8 cellular contexts compared by ENCODE assay signal in the genomic region with DNA sequence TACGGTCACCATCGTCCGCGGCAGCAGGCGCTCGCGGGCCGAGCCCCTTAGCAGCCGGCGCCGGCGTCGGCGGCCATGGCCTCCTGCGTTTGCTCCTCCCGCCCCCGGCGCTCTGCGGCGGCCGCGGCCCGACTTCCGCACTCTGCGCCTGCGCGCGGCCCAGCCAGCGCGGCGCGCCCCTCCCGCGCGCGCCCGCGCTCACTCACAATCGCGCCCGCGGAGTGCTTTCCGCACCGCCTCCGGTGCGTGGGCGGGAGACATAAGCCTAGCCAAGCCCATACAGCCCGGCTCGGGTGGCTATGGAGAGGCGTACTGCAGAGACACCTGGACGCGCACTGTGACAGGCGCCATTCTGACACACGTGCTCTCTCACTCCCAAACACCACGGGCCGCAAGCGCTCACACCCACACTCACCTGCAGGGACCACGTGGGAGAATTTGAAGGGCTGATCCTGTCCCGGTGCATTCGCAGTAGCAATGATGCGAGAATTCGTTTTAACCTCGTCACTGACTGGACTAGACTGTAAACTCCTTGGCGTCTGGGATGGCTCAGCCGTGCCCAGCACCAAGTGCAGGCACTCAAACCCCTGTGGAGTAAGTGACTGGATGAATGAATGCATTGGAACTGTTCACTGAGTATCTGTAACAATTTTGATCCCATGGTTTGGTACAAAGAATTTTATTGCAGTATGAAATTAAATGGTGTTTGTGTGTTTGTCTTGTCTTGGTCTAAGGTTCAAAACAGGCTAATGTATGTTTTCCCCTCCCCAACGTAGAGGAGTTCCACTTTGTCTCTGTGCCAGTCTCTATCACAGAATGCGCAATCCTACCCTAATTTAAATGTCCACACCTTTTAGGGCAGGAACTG. TPM values are rescaled to one million over a fixed set of nuclear protein-coding genes. Genes with fewer than 3 reads are reported as not detected.
A peak's percentile ranks its signal among the peaks of the same experiment; 100 is the strongest.
DNase-seq lines count a peak whose midpoint lies in the region; TF ChIP-seq lines count a peak whose summit lies in the region.

A gene with protein sequence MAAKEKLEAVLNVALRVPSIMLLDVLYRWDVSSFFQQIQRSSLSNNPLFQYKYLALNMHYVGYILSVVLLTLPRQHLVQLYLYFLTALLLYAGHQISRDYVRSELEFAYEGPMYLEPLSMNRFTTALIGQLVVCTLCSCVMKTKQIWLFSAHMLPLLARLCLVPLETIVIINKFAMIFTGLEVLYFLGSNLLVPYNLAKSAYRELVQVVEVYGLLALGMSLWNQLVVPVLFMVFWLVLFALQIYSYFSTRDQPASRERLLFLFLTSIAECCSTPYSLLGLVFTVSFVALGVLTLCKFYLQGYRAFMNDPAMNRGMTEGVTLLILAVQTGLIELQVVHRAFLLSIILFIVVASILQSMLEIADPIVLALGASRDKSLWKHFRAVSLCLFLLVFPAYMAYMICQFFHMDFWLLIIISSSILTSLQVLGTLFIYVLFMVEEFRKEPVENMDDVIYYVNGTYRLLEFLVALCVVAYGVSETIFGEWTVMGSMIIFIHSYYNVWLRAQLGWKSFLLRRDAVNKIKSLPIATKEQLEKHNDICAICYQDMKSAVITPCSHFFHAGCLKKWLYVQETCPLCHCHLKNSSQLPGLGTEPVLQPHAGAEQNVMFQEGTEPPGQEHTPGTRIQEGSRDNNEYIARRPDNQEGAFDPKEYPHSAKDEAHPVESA (minus strand): TSS at position 116 of the 868 bp plus-strand sequence. CDS start 5,936 bp downstream, outside the sequence.

- H3K27ac Mint-ChIP-seq in osteocyte (ENCODE audit: unreplicated experiment): peak within 1 kb of the TSS; percentile 97

- no peaks in the 10 kb centered on the region for H3K36me3 Mint-ChIP-seq in osteocyte (ENCODE audit: unreplicated experiment)

- H2AFZ ChIP-seq in MM.1S (ENCODE audit: low read length) (peak within 1 kb of the TSS; percentile 61), SK-N-SH (ENCODE audit: low read depth) (peak within 1 kb of the TSS; percentile 89)

- H3K79me2 ChIP-seq in MM.1S (ENCODE audit: low read length): peaks cover 46% of the 10 kb centered on the region
- H3K79me2 ChIP-seq in SK-N-SH (ENCODE audit: insufficient read depth): peaks cover 44% of the 10 kb centered on the region

- H3K9ac ChIP-seq in MM.1S (ENCODE audit: low read length) (peak within 1 kb of the TSS; percentile 84), SK-N-SH (peak within 1 kb of the TSS; percentile 93)

- H3K4me1 Mint-ChIP-seq in osteocyte (ENCODE audit: unreplicated experiment): peaks cover 30% of the 10 kb centered on the region

- no peaks in the 10 kb centered on the region for H3K27me3 ChIP-seq in MM.1S (replicated peaks; ENCODE audit: insufficient read depth, low read length)
- no peaks in the 10 kb centered on the region for H3K27me3 ChIP-seq in SK-N-SH (ENCODE audit: insufficient read depth)
- H3K27me3 ChIP-seq in thymus (ENCODE audit: control insufficient read depth, insufficient read depth): no peaks in the 10 kb centered on the region

- peaks cover 21% of the 10 kb centered on the region for H3K4me1 ChIP-seq in MM.1S (ENCODE audit: low read length)
- H3K4me1 ChIP-seq in SK-N-SH (ENCODE audit: control insufficient read depth in 1 of 2, insufficient read depth in 2 of 2, low read depth in 1 of 2, low read length in 1 of 2): peaks cover 14 to 38% of the 10 kb centered on the region in 2 experiments; a peak in 3 of 4 replicates
- H3K4me1 ChIP-seq in thymus (ENCODE audit: control insufficient read depth, insufficient read depth, low read length): peaks cover 5% of the 10 kb centered on the region

- 8% methylated on average over 22 of the region's 67 CpGs for WGBS in SK-N-SH (ENCODE audit: low lambda C conversion rate)
- 5% methylated on average over 67 of the region's 67 CpGs for WGBS in thymus

- H3K9me3 Mint-ChIP-seq in osteocyte (ENCODE audit: unreplicated experiment): no peaks in the 10 kb centered on the region

- no peaks in the 10 kb centered on the region for H3K27me3 Mint-ChIP-seq in osteocyte (ENCODE audit: unreplicated experiment)

- peak within 1 kb of the TSS; percentile 95 for H3K4me3 Mint-ChIP-seq in osteocyte (ENCODE audit: unreplicated experiment)

- H3K36me3 ChIP-seq in MM.1S (replicated peaks; ENCODE audit: insufficient read depth, low read length): no peaks in the 10 kb centered on the region
- no peaks in the 10 kb centered on the region for H3K36me3 ChIP-seq in SK-N-SH (replicated peaks in 1 of 2; ENCODE audit: control insufficient read depth in 1 of 2, insufficient read depth in 2 of 2, low read length in 1 of 2)
- no peaks in the 10 kb centered on the region for H3K36me3 ChIP-seq in thymus (ENCODE audit: control insufficient read depth, insufficient read depth)

- TF ChIP-seq EP300 in SK-N-SH (IDR thresholded peaks at IDR 0.05; ENCODE audit: borderline replicate concordance in 1 of 2, low read depth in 1 of 2, low read length in 1 of 2): no peak

- DNase-seq in GM03348 (ENCODE audit: low spot score) (peak; percentile 97), HCEC 1CT (peak; percentile 76), MM.1S (peak; percentile 87), SK-N-SH (peak; percentile 94), glomerular visceral epithelial cell (ENCODE audit: extremely low spot score) (peak; percentile 89), osteocyte (ENCODE audit: extremely low spot score, unreplicated experiment) (peak; percentile 93)
- peak; percentile 96 for DNase-seq in activated naive CD4-positive, alpha-beta T cell treated with anti-CD3 and anti-CD28 coated beads, Interleukin-2, amount 50 U/mL, for 16 hours

- H3K4me2 ChIP-seq in MM.1S (ENCODE audit: low read depth, low read length) (peak within 1 kb of the TSS; percentile 86), SK-N-SH (peak within 1 kb of the TSS; percentile 94)

- TF ChIP-seq CTCF in MM.1S (IDR thresholded peaks at IDR 0.05; ENCODE audit: low read length) (no peak), SK-N-SH (IDR thresholded peaks at IDR 0.05) (no peak), osteocyte (IDR thresholded peaks at IDR 0.05) (no peak)

- peak within 1 kb of the TSS; percentile 86 for H3K27ac ChIP-seq in MM.1S (ENCODE audit: low read length)
- H3K27ac ChIP-seq in SK-N-SH (ENCODE audit: low read depth in 2 of 2, low read length in 1 of 2): peak within 1 kb of the TSS; percentile 90 to 98
- peak within 1 kb of the TSS; percentile 77 for H3K27ac ChIP-seq in thymus (ENCODE audit: low read depth)

- no peaks in the 10 kb centered on the region for H3K9me3 ChIP-seq in MM.1S (replicated peaks; ENCODE audit: insufficient read depth, low read length)
- no peaks in the 10 kb centered on the region for H3K9me3 ChIP-seq in SK-N-SH
- H3K9me3 ChIP-seq in thymus (ENCODE audit: control insufficient read depth): no peaks in the 10 kb centered on the region

- POLR2A ChIA-PET in SK-N-SH (lab: Yijun Ruan, JAX): no interaction called here

- H3K4me3 ChIP-seq in MM.1S (ENCODE audit: low read length): peak within 1 kb of the TSS; percentile 93
- peak within 1 kb of the TSS; percentile 78 to 88 for H3K4me3 ChIP-seq in SK-N-SH (ENCODE audit: low read depth in 2 of 2, low read length in 1 of 2)
- peak within 1 kb of the TSS; percentile 92 for H3K4me3 ChIP-seq in thymus (ENCODE audit: low read length)

- CTCF ChIA-PET in SK-N-SH (lab: Yijun Ruan, JAX): interaction anchor here (0.6 to 1.8 kb wide), 3 partner anchors 14 to 108 kb away, joined by 3 to 4 read pairs (median 3); no protein-coding TSS in a partner anchor

- H3F3A ChIP-seq in MM.1S (ENCODE audit: insufficient read depth, low read length): peaks cover 23% of the 10 kb centered on the region
- peaks cover 22% of the 10 kb centered on the region for H3F3A ChIP-seq in SK-N-SH (replicated peaks; ENCODE audit: insufficient read depth)

- no peaks in the 10 kb centered on the region for H3K9me2 ChIP-seq in MM.1S (replicated peaks; ENCODE audit: insufficient read depth, low read length)
- no peaks in the 10 kb centered on the region for H3K9me2 ChIP-seq in SK-N-SH

- no peak for TF ChIP-seq RAD21 in SK-N-SH (IDR thresholded peaks at IDR 0.05; ENCODE audit: low read length)

- no peaks in the 10 kb centered on the region for H4K20me1 ChIP-seq in MM.1S (ENCODE audit: insufficient read depth, low read length)
- peaks cover 17% of the 10 kb centered on the region; the same call in 1 of the 2 replicates for H4K20me1 ChIP-seq in SK-N-SH (ENCODE audit: insufficient read depth)

TF ChIP-seq in SK-N-SH, 30 proteins besides CTCF, POLR2A, EP300 and RAD21 (continues in another document):
- TF ChIP-seq MXI1 (IDR thresholded peaks at IDR 0.05; ENCODE audit: low read depth, low read length) (peak; percentile 99), TCF12 (IDR thresholded peaks at IDR 0.05) (no peak; the same call in 1 of the 2 replicates), RCOR1 (IDR thresholded peaks at IDR 0.05; ENCODE audit: low read length) (no peak), GABPA (IDR thresholded peaks at IDR 0.05; ENCODE audit: low read depth) (no peak), SMC3 (IDR thresholded peaks at IDR 0.05; ENCODE audit: low read depth, low read length) (no peak)
- TF ChIP-seq, protein P1, sequence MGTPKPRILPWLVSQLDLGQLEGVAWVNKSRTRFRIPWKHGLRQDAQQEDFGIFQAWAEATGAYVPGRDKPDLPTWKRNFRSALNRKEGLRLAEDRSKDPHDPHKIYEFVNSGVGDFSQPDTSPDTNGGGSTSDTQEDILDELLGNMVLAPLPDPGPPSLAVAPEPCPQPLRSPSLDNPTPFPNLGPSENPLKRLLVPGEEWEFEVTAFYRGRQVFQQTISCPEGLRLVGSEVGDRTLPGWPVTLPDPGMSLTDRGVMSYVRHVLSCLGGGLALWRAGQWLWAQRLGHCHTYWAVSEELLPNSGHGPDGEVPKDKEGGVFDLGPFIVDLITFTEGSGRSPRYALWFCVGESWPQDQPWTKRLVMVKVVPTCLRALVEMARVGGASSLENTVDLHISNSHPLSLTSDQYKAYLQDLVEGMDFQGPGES (IDR thresholded peaks at IDR 0.05; ENCODE audit: low read depth, low read length): no peak
- TF ChIP-seq, protein P2, sequence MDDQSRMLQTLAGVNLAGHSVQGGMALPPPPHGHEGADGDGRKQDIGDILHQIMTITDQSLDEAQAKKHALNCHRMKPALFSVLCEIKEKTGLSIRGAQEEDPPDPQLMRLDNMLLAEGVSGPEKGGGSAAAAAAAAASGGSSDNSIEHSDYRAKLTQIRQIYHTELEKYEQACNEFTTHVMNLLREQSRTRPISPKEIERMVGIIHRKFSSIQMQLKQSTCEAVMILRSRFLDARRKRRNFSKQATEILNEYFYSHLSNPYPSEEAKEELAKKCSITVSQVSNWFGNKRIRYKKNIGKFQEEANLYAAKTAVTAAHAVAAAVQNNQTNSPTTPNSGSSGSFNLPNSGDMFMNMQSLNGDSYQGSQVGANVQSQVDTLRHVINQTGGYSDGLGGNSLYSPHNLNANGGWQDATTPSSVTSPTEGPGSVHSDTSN (IDR thresholded peaks at IDR 0.05): no peak

RNA-seq across cellular contexts. Expression of the gene that starts here (rescaled TPM):
- polyA plus RNA-seq in SK-N-SH (2012; rRNA removed) (34.3 and 36.1 TPM in 2 replicates), thymus (60.6 TPM)
- polyA plus RNA-seq in SK-N-SH (2012; cell fraction: cytosol; rRNA removed): 57.7 and 60.2 TPM in 2 replicates
- 22.1 and 35.2 TPM in 2 replicates for polyA plus RNA-seq in SK-N-SH (2012; cell fraction: nucleus; rRNA removed)
- total RNA-seq in osteocyte: 93.4 and 99.8 TPM in 2 replicates

Comparison
In these comparisons a context has a peak if more than half of its experiments do, and no peak if none do; other contexts are left out.
1. Peak in every context shown above with its lines: DNase-seq, H3K4me3 ChIP-seq and H3K27ac ChIP-seq.